Comparison of ENCODE assay signal across 8 cellular contexts in the genomic region with DNA sequence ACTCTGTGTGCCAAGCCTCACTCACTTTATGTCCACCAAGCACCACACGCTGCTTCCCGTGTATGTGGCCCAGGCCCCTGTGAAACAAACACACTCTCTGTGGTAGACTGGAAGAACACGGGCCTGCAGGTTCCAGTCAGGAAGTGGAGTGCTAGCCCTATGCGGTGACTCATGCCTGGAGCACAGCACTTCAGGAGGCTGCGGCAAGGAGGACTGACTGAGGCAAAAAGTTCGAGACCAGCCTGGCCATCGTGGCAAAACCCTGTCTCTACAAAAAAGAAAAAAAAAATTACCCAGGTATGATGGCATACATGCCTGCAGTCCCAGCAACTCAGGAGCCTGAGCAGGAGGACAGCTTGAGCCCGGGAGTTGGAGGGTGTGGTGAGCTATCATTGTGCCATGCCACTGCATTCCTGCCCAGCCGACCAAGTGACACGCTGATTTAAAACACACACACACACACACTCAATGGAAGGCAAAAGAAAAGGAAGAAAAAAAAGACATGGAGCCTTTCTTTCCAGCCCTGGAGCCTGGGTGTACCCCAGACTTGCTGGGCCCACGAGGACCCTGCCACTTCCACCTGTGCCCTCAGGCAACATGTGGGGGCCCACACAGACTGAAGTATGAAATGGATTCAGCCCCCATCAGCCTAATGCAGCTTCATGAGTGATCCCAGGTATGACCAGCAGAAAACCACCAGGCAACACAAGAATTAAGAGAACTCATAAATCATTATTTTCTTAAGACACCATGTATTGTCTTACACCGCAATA.
A peak's percentile ranks its signal among the peaks of the same experiment; 100 is the strongest.
DNase-seq lines count a peak whose midpoint lies in the region; ATAC-seq and TF ChIP-seq lines count a peak whose summit lies in the region.

No MANE protein-coding gene starts in this region.

- peak; percentile 46 for ATAC-seq in Right ventricle myocardium superior (ENCODE audit: poor library complexity)

- peak overlapping the region; percentile 73 to 94 (median 79) for H3K27ac Mint-ChIP-seq in CD14-positive monocyte

- DNase-seq in CD14-positive monocyte (ENCODE audit: low spot score), result peak; percentile 72
- DNase-seq in M059J (ENCODE audit: low read depth), result peak; percentile 90
- peak; percentile 12 for DNase-seq in activated T-cell treated with anti-CD3 and anti-CD28 coated beads for 4 hours
- DNase-seq in Right ventricle myocardium superior, result no peak
- DNase-seq in stimulated activated CD4-positive, alpha-beta T cell treated with anti-CD3 and anti-CD28 coated beads, Interleukin-2, amount 100 ng/mL, for 24 hours, result peak; percentile 38 to 56
- no peak for DNase-seq in suprapubic skin (ENCODE audit: low spot score in 2 of 2)
- DNase-seq in GM10266 (ENCODE audit: extremely low spot score), result no peak
- no peak for DNase-seq in NCI-H1930 (lab: John Stamatoyannopoulos, UW)

- no peaks in the 10 kb centered on the region for H3K27me3 ChIP-seq in suprapubic skin

- H3K9me3 ChIP-seq in suprapubic skin, result no peaks in the 10 kb centered on the region

- peaks cover 14 to 36% of the 10 kb centered on the region in 2 donors for H3K36me3 Mint-ChIP-seq in CD14-positive monocyte

- H3K4me1 Mint-ChIP-seq in CD14-positive monocyte, result peaks cover 79% of the 10 kb centered on the region

- no peaks in the 10 kb centered on the region for H3K9me3 Mint-ChIP-seq in CD14-positive monocyte

- no peak overlapping the region for H3K4me3 Mint-ChIP-seq in CD14-positive monocyte

- no peak for TF ChIP-seq EP300 in suprapubic skin (IDR thresholded peaks at IDR 0.05)

- H3K4me3 ChIP-seq in suprapubic skin, result no peak overlapping the region

- H3K36me3 ChIP-seq in suprapubic skin, result no peaks in the 10 kb centered on the region

- no peak for TF ChIP-seq CTCF in CD14-positive monocyte (IDR thresholded peaks at IDR 0.05)
- TF ChIP-seq CTCF in suprapubic skin (IDR thresholded peaks at IDR 0.05), result no peak
- TF ChIP-seq CTCF in GM10266 (IDR thresholded peaks at IDR 0.05; ENCODE audit: control insufficient read depth, insufficient read depth, low read depth, missing control alignments), result no peak

- intact Hi-C loops in CD14-positive monocyte (cut with micrococcal nuclease), result loop anchor here in 1 of 2 donors (5.0 kb wide), 1 partner anchor 143 kb away; the partner anchor contains the start of gene SPG7
- intact Hi-C loops in Right ventricle myocardium superior (cut with DNase I), result no loop called here

- 31% methylated on average over 12 of the region's 12 CpGs for WGBS in suprapubic skin

- H3K27me3 Mint-ChIP-seq in CD14-positive monocyte (ENCODE audit: low read depth in 3 of 3), result no peaks in the 10 kb centered on the region

- no peak overlapping the region for H3K27ac ChIP-seq in suprapubic skin

- no peak for TF ChIP-seq POLR2A in suprapubic skin (IDR thresholded peaks at IDR 0.05)

- H3K4me1 ChIP-seq in suprapubic skin, result peaks cover 76% of the 10 kb centered on the region

Comparison
In these comparisons a context has a peak if more than half of its experiments do, and no peak if none do; other contexts are left out.
1. DNase-seq: peak in CD14-positive monocyte (single experiment), M059J (single experiment), activated T-cell treated with anti-CD3 and anti-CD28 coated beads for 4 hours (single experiment) and stimulated activated CD4-positive, alpha-beta T cell treated with anti-CD3 and anti-CD28 coated beads, Interleukin-2, amount 100 ng/mL, for 24 hours (2 of 2); none in Right ventricle myocardium superior (single experiment), suprapubic skin (0 of 2), GM10266 (single experiment) and NCI-H1930 (0 of 2).